ENCODE assay signal across 9 cellular contexts in the genomic region with DNA sequence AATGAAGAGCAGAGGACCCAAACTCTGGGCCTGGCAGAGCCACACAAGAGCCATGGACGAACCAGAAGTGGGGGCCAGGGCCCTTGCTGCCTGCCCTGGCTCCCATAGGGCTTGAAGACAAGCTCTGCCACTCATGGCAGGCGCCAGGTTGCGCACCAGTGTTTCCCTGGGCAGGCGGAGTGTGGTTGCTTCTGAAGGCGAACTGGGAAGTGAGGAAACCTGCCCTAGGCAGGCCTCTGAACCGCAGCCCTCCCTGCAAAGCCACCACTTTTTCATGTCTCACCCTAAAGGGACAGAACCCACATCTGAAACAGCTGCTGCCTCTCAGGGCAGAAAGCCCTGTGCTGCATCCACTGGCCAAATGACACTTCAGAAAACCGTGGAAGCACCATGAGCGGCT. TPM values are rescaled to one million over a fixed set of nuclear protein-coding genes. Genes with fewer than 3 reads are reported as not detected.
A peak's percentile ranks its signal among the peaks of the same experiment; 100 is the strongest.
DNase-seq lines count a peak whose midpoint lies in the region; ATAC-seq lines count a peak whose summit lies in the region.
"Had no signal": no experiment of that assay in that cellular context is flagged by ENCODE, and none has a peak within 500 bp of the region (broad histone marks: within the 10 kb centered on the region; RNA-seq: fewer than 3 reads in every experiment).

No MANE protein-coding gene starts in this region.

- no peak overlapping the region for H3K4me3 ChIP-seq in CD4-positive, alpha-beta memory T cell (ENCODE audit: low read length in 2 of 2)
- H3K4me3 ChIP-seq: neural progenitor cell had no signal

- ATAC-seq in GM19324 (IDR thresholded peaks at IDR 0.05; ENCODE audit: low FRiP score, unreplicated experiment) (peak; percentile 57), HG03521 (IDR thresholded peaks at IDR 0.05; ENCODE audit: unreplicated experiment) (peak; percentile 40)
- peak; percentile 51 to 85 for ATAC-seq in activated naive CD4-positive, alpha-beta T cell treated with anti-CD3 and anti-CD28 coated beads, Interleukin-2, amount 50 U/mL, for 72 hours

- H3K27ac ChIP-seq in CD4-positive, alpha-beta memory T cell (ENCODE audit: low read depth, low read length) = no peak overlapping the region
- H3K27ac ChIP-seq: neural progenitor cell had no signal

- CTCF ChIA-PET in CD4-positive, alpha-beta memory T cell (lab: Charles Lee; ENCODE audit: partially characterized antibody) = interaction anchor here (0.7 to 4.1 kb wide), 6 partner anchors 14 to 151 kb away, joined by 3 to 14 read pairs (median 3); no protein-coding TSS in a partner anchor

- no peaks in the 10 kb centered on the region for H3K9me3 ChIP-seq in CD4-positive, alpha-beta memory T cell (ENCODE audit: control insufficient read depth in 1 of 2, low read length in 2 of 2)

- H3K4me1 ChIP-seq in CD4-positive, alpha-beta memory T cell (ENCODE audit: insufficient read depth, low read length) = peaks cover 50% of the 10 kb centered on the region

- H3K27ac Mint-ChIP-seq in CD4-positive, alpha-beta memory T cell = peak overlapping the region in 3 of 7 donors; percentile 4 to 42 (median 24)
- H3K27ac Mint-ChIP-seq in activated naive CD4-positive, alpha-beta T cell treated with anti-CD3 and anti-CD28 coated beads, Interleukin-2, amount 50 U/mL, for 72 hours = peak overlapping the region in 1 of 2 donors; percentile 73

- peak overlapping the region in 6 of 8 donors; percentile 31 to 72 (median 52) for H3K4me3 Mint-ChIP-seq in CD4-positive, alpha-beta memory T cell
- H3K4me3 Mint-ChIP-seq: neural progenitor cell had no signal

- H3K27me3 ChIP-seq in CD4-positive, alpha-beta memory T cell (ENCODE audit: insufficient read depth, low read length) = no peaks in the 10 kb centered on the region
- H3K27me3 ChIP-seq: neural progenitor cell had no signal

- intact Hi-C loops in CD4-positive, alpha-beta memory T cell (cut with micrococcal nuclease) = no loop called here

- no peaks in the 10 kb centered on the region for H3K36me3 ChIP-seq in CD4-positive, alpha-beta memory T cell (ENCODE audit: insufficient read depth, low read length)
- H3K36me3 ChIP-seq: neural progenitor cell had no signal

- H3K4me1 Mint-ChIP-seq in CD4-positive, alpha-beta memory T cell = peaks cover 20 to 53% (median 37%) of the 10 kb centered on the region in 4 donors

- no peaks in the 10 kb centered on the region for H3K27me3 Mint-ChIP-seq in CD4-positive, alpha-beta memory T cell

- H3K36me3 Mint-ChIP-seq in CD4-positive, alpha-beta memory T cell = no peaks in the 10 kb centered on the region
- H3K36me3 Mint-ChIP-seq in activated naive CD4-positive, alpha-beta T cell treated with anti-CD3 and anti-CD28 coated beads, Interleukin-2, amount 50 U/mL, for 72 hours = no peaks in the 10 kb centered on the region
- H3K36me3 Mint-ChIP-seq: neural progenitor cell had no signal

- DNase-seq in CD4-positive, alpha-beta memory T cell = peak in 3 of 5 donors; percentile 19 to 44 (median 24)
- peak in 1 of 2 donors; percentile 79 for DNase-seq in activated naive CD4-positive, alpha-beta T cell treated with anti-CD3 and anti-CD28 coated beads, Interleukin-2, amount 50 U/mL, for 72 hours (ENCODE audit: low spot score in 2 of 2)
- no peak for DNase-seq in effector CD8-positive, alpha-beta T cell (lab: John Stamatoyannopoulos, UW)
- DNase-seq in 8988T (no peak), NCI-H2029 treated with DMSO at 0.1 percent for 48 hours (lab: John Stamatoyannopoulos, UW) (no peak), NCI-H146 treated with DMSO at 0.1 percent for 48 hours (lab: John Stamatoyannopoulos, UW; ENCODE audit: unreplicated experiment) (no peak)

- POLR2A ChIA-PET in CD4-positive, alpha-beta memory T cell (lab: Charles Lee; ENCODE audit: partially characterized antibody) = interaction anchor here (1.0 to 1.6 kb wide), 2 partner anchors 48 to 86 kb away, joined by 3 to 6 read pairs; no protein-coding TSS in a partner anchor

- H3K9me3 Mint-ChIP-seq in CD4-positive, alpha-beta memory T cell = no peaks in the 10 kb centered on the region
- H3K9me3 Mint-ChIP-seq in activated naive CD4-positive, alpha-beta T cell treated with anti-CD3 and anti-CD28 coated beads, Interleukin-2, amount 50 U/mL, for 72 hours = no peaks in the 10 kb centered on the region
- H3K9me3 Mint-ChIP-seq: neural progenitor cell had no signal

RNA-seq across cellular contexts. Expression of gene PRMT7, which starts 58.9 kb away (rescaled TPM):
- 100 to 1,000 TPM in 1 of 2 experiments, 10 to 100 TPM in 1; 98.4 to 104 TPM for total RNA-seq in CD4-positive, alpha-beta memory T cell
- polyA plus RNA-seq in CD4-positive, alpha-beta memory T cell = 10 to 100 TPM; 28.3 to 30.6 TPM
- total RNA-seq in activated naive CD4-positive, alpha-beta T cell treated with anti-CD3 and anti-CD28 coated beads, Interleukin-2, amount 50 U/mL, for 72 hours = 10 to 100 TPM; 33.7 to 80.2 TPM

RNA-seq across cellular contexts. Expression of gene SLC7A6OS, which starts 59.0 kb away (rescaled TPM):
- 10 to 100 TPM; 51.9 to 55.8 TPM for total RNA-seq in CD4-positive, alpha-beta memory T cell
- 10 to 100 TPM; 22.4 to 25.2 TPM for polyA plus RNA-seq in CD4-positive, alpha-beta memory T cell
- total RNA-seq in activated naive CD4-positive, alpha-beta T cell treated with anti-CD3 and anti-CD28 coated beads, Interleukin-2, amount 50 U/mL, for 72 hours = 10 to 100 TPM; 21.4 to 29.6 TPM

Comparison
In these comparisons a context has a peak if more than half of its experiments do, and no peak if none do; other contexts are left out.
1. DNase-seq: peak in CD4-positive, alpha-beta memory T cell (3 of 5); none in effector CD8-positive, alpha-beta T cell (single experiment), 8988T (single experiment), NCI-H2029 treated with DMSO at 0.1 percent for 48 hours (single experiment) and NCI-H146 treated with DMSO at 0.1 percent for 48 hours (single experiment).
2. Peak in every context shown above with its lines, with median percentiles within 50 percentile points of each other: ATAC-seq.